ENCODE assay signal across 22 cellular contexts in the genomic region with DNA sequence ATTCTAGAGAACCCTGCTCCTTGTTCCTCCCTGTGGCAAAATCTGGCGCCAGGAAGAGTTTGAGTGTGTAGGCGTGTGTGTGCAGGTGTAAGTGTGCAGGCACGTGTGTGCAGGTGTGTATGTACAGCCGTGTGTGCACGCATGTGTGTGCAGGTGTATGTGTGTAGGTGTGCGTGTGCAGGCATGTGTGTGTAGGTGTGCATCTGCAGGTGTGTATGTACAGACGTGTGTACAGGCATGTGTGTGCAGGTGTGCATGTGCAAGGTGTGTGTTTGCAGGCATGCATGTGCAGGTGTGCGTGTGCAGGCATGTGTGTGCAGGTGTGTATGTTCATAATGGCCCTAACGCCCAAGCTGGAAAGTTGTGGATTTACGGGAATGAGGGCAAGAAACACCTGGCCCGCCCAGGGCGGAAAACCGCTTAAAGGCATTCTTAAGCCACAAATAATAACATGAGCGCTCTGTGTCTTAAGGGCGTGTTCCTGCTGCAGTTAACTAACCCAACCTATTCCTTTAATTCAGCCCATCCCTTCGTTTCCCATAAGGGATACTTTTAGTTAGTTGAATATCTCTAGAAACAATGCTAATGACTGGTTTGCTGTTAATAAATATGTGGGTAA.
"Had no signal": no experiment of that assay in that cellular context is flagged by ENCODE, and none has a peak within 500 bp of the region (broad histone marks: within the 10 kb centered on the region; RNA-seq: fewer than 3 reads in every experiment).

No MANE protein-coding gene starts in this region.

- H3K9me3 Mint-ChIP-seq: activated naive CD4-positive, alpha-beta T cell treated with anti-CD3 and anti-CD28 coated beads for 36 hours; naive thymus-derived CD8-positive, alpha-beta T cell had no signal

- H3K4me3 Mint-ChIP-seq: activated CD4-positive, alpha-beta T cell treated with anti-CD3 and anti-CD28 coated beads for 36 hours; activated naive CD4-positive, alpha-beta T cell treated with anti-CD3 and anti-CD28 coated beads for 36 hours; activated naive CD8-positive, alpha-beta T cell treated with anti-CD3 and anti-CD28 coated beads, Interleukin-2, amount 10 ng/mL, durations not matched to agents 7 days and 5 days; activated T-cell treated with anti-CD3 and anti-CD28 coated beads, Interleukin-2, amount 50 U/mL, for 72 hours; naive thymus-derived CD8-positive, alpha-beta T cell; stimulated activated naive CD8-positive, alpha-beta T cell treated with anti-CD3 and anti-CD28 coated beads, Interleukin-15, Interleukin-2, amounts not matched to agents 100 ng/mL and 50 ng/mL, for 24 hours had no signal

- H3K36me3 Mint-ChIP-seq: naive thymus-derived CD8-positive, alpha-beta T cell had no signal

- H3K27me3 Mint-ChIP-seq: activated CD4-positive, alpha-beta T cell treated with anti-CD3 and anti-CD28 coated beads for 36 hours; activated naive CD8-positive, alpha-beta T cell treated with anti-CD3 and anti-CD28 coated beads, Interleukin-2, amount 10 ng/mL, durations not matched to agents 7 days and 5 days; naive thymus-derived CD8-positive, alpha-beta T cell; stimulated activated naive CD8-positive, alpha-beta T cell treated with anti-CD3 and anti-CD28 coated beads, Interleukin-15, Interleukin-2, amounts not matched to agents 100 ng/mL and 50 ng/mL, for 24 hours had no signal

- H3K4me1 ChIP-seq: left lung, psoas muscle, right atrium auricular region, thyroid gland had no signal

- H3K4me3 ChIP-seq: left lung, psoas muscle, right atrium auricular region, thyroid gland had no signal

- H3K36me3 ChIP-seq: left lung, right atrium auricular region, thyroid gland had no signal

- DNase-seq: activated CD4-positive, alpha-beta T cell treated with anti-CD3 and anti-CD28 coated beads for 36 hours; activated CD4-positive, alpha-beta T cell treated with anti-CD3 and anti-CD28 coated beads, Interleukin-2, amount 50 U/mL, for 4 hours; activated effector memory CD4-positive, alpha-beta T cell treated with Interleukin-2 at 50 U/mL for 16 hours; activated naive CD4-positive, alpha-beta T cell treated with anti-CD3 and anti-CD28 coated beads for 36 hours; activated naive CD8-positive, alpha-beta T cell treated with anti-CD3 and anti-CD28 coated beads, Interleukin-2, amount 10 ng/mL, durations not matched to agents 7 days and 5 days; activated T-cell treated with anti-CD3 and anti-CD28 coated beads, Interleukin-2, amount 50 U/mL, for 72 hours; amygdala; cerebellar nuclear complex; hippocampal formation; kidney glomerular epithelial cell; left lung; naive thymus-derived CD8-positive, alpha-beta T cell; psoas muscle; stimulated activated CD4-positive, alpha-beta T cell treated with anti-CD3 and anti-CD28 coated beads, Interleukin-4, amount 100 ng/mL, for 24 hours; substantia nigra; T-helper 1 cell; thyroid gland had no signal

- H3K27me3 ChIP-seq: left lung, right atrium auricular region, thyroid gland had no signal

- H3K9me3 ChIP-seq: left lung, psoas muscle, right atrium auricular region, thyroid gland had no signal

- H3K27ac ChIP-seq: left lung, psoas muscle, right atrium auricular region, thyroid gland had no signal

- ATAC-seq: activated CD4-positive, alpha-beta T cell treated with anti-CD3 and anti-CD28 coated beads for 36 hours; activated T-cell treated with anti-CD3 and anti-CD28 coated beads, Interleukin-2, amount 50 U/mL, for 72 hours; left lung; naive thymus-derived CD8-positive, alpha-beta T cell; psoas muscle had no signal

- FAIRE-seq: endometrium, frontal cortex, TTC549 had no signal

- H3K27ac Mint-ChIP-seq: activated CD4-positive, alpha-beta T cell treated with anti-CD3 and anti-CD28 coated beads for 36 hours; activated naive CD4-positive, alpha-beta T cell treated with anti-CD3 and anti-CD28 coated beads for 36 hours; activated naive CD8-positive, alpha-beta T cell treated with anti-CD3 and anti-CD28 coated beads, Interleukin-2, amount 10 ng/mL, durations not matched to agents 7 days and 5 days; activated T-cell treated with anti-CD3 and anti-CD28 coated beads, Interleukin-2, amount 50 U/mL, for 72 hours; stimulated activated naive CD8-positive, alpha-beta T cell treated with anti-CD3 and anti-CD28 coated beads, Interleukin-15, Interleukin-2, amounts not matched to agents 100 ng/mL and 50 ng/mL, for 24 hours had no signal
